1 cellular context compared by ENCODE assay signal in genomic region chr17:57370583-57370982, GRCh38.
TF ChIP-seq lines count a peak whose summit lies in the region.

No MANE protein-coding gene starts in this region.

TF ChIP-seq in GM12878, 131 proteins besides CTCF, POLR2A, EP300 and RAD21:
- no peak for TF ChIP-seq MYC (IDR thresholded peaks at IDR 0.05; ENCODE audit: insufficient read depth, insufficient read length, insufficient replicate concordance, low read length, severe bottlenecking)
- no peak for TF ChIP-seq CREB1 (IDR thresholded peaks at IDR 0.05; ENCODE audit: low read depth)
- no peak for TF ChIP-seq EED (IDR thresholded peaks at IDR 0.05; ENCODE audit: low read depth)
- TF ChIP-seq ZBTB11 (CRISPR knock-in tag; IDR thresholded peaks at IDR 0.05): no peak
- TF ChIP-seq TBL1XR1 (IDR thresholded peaks at IDR 0.05; ENCODE audit: low read depth, low read length): no peak
- no peak for TF ChIP-seq IKZF2 (IDR thresholded peaks at IDR 0.05)
- TF ChIP-seq EZH2 (IDR thresholded peaks at IDR 0.05; ENCODE audit: borderline replicate concordance, control insufficient read depth, low read depth, low read length): no peak
- TF ChIP-seq SMAD5 (IDR thresholded peaks at IDR 0.05; ENCODE audit: low read depth): no peak
- TF ChIP-seq FOXK2 (IDR thresholded peaks at IDR 0.05): no peak
- TF ChIP-seq KAT2A (conservative IDR thresholded peaks at IDR 0.05; ENCODE audit: control insufficient read depth, low read depth, low read length): no peak
- no peak for TF ChIP-seq BACH1 (IDR thresholded peaks at IDR 0.05; ENCODE audit: borderline replicate concordance)
